ENCODE assay signal across 8 cellular contexts in the genomic region with DNA sequence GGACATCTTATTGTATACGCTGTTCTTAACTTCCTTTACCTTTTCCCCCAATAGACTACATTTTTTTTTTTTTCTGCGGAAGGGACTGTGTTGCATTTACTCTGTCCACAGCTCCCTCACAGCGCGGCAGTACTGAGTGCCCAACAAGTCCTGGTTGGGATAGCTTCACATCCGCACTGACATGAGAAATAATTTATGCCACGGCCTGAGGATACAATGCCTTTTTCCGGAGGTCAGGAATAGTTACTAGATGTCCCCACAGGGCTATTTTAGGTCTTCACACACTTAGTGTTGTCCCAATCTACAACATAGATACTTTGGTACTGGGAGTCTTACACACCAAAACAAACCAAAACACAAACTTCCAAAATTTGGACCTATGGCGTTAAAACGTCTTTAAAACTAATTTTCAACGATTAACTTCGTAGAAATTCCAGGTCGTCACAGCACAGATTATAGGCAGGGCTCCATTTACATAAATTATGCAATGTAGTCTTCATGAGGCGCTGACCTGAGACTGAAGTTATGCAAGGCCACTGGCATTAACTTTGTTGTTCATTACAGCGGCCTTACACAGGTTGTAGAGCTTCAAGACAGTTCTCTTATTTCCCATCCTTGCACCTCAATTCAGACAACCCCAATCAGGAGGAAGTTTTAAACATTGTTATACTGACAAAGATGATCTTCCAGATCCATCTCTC. TPM values are rescaled to one million over a fixed set of nuclear protein-coding genes. Genes with fewer than 3 reads are reported as not detected.
A peak's percentile ranks its signal among the peaks of the same experiment; 100 is the strongest.
DNase-seq lines count a peak whose midpoint lies in the region; ATAC-seq lines count a peak whose summit lies in the region.

No MANE protein-coding gene starts in this region.

- H3K4me3 Mint-ChIP-seq in stimulated activated effector memory CD8-positive, alpha-beta T cell treated with anti-CD3 and anti-CD28 coated beads, Interleukin-12 subunit alpha, Interleukin-12 subunit beta, amount 100 ng/mL, for 72 hours = peak overlapping the region; percentile 75

- H3K4me3 ChIP-seq in iPS-15b (ENCODE audit: low read depth, low read length) = peak overlapping the region; percentile 43

- peak in 1 of 2 donors; percentile 0 for ATAC-seq in activated naive CD4-positive, alpha-beta T cell treated with anti-CD3 and anti-CD28 coated beads, Interleukin-2, amount 50 U/mL, for 72 hours
- no peak for ATAC-seq in stimulated activated effector memory CD8-positive, alpha-beta T cell treated with anti-CD3 and anti-CD28 coated beads, Interleukin-12 subunit alpha, Interleukin-12 subunit beta, amount 100 ng/mL, for 72 hours

- H3K36me3 Mint-ChIP-seq in activated naive CD4-positive, alpha-beta T cell treated with anti-CD3 and anti-CD28 coated beads, Interleukin-2, amount 50 U/mL, for 72 hours = peaks cover 21 to 26% of the 10 kb centered on the region in 2 donors
- peaks cover 56% of the 10 kb centered on the region for H3K36me3 Mint-ChIP-seq in stimulated activated effector memory CD8-positive, alpha-beta T cell treated with anti-CD3 and anti-CD28 coated beads, Interleukin-12 subunit alpha, Interleukin-12 subunit beta, amount 100 ng/mL, for 72 hours

- H3K4me1 Mint-ChIP-seq in stimulated activated effector memory CD8-positive, alpha-beta T cell treated with anti-CD3 and anti-CD28 coated beads, Interleukin-12 subunit alpha, Interleukin-12 subunit beta, amount 100 ng/mL, for 72 hours = peaks cover 34% of the 10 kb centered on the region

- H3K4me1 ChIP-seq in iPS-15b (ENCODE audit: control insufficient read depth, insufficient read depth, low read length) = peaks cover 11% of the 10 kb centered on the region

- peaks cover 13% of the 10 kb centered on the region for H3K36me3 ChIP-seq in iPS-15b (ENCODE audit: control insufficient read depth, insufficient read depth, low read length)

- peak overlapping the region; percentile 0 for H3K9ac ChIP-seq in iPS-15b (ENCODE audit: low read depth, low read length)

- no peaks in the 10 kb centered on the region for H3K9me3 ChIP-seq in iPS-15b (ENCODE audit: control insufficient read depth, insufficient read depth, low read length)

- H3K27me3 ChIP-seq in iPS-15b (ENCODE audit: control insufficient read depth, insufficient read depth, low read length) = no peaks in the 10 kb centered on the region

- H3K27ac Mint-ChIP-seq in activated naive CD4-positive, alpha-beta T cell treated with anti-CD3 and anti-CD28 coated beads, Interleukin-2, amount 50 U/mL, for 72 hours = peak overlapping the region; percentile 92 to 94
- H3K27ac Mint-ChIP-seq in stimulated activated effector memory CD8-positive, alpha-beta T cell treated with anti-CD3 and anti-CD28 coated beads, Interleukin-12 subunit alpha, Interleukin-12 subunit beta, amount 100 ng/mL, for 72 hours = peak overlapping the region; percentile 96

- DNase-seq in DMS 273 (lab: John Stamatoyannopoulos, UW; ENCODE audit: unreplicated experiment) (peak; percentile 36), DMS 273 treated with DMSO at 0.1 percent for 48 hours (lab: John Stamatoyannopoulos, UW) (no peak), HT-29 (ENCODE audit: low spot score) (peak; percentile 35), iPS-NIHi7 (ENCODE audit: extremely low spot score) (no peak)
- no peak for DNase-seq in activated naive CD4-positive, alpha-beta T cell treated with anti-CD3 and anti-CD28 coated beads, Interleukin-2, amount 50 U/mL, for 72 hours (ENCODE audit: low spot score in 2 of 2)
- DNase-seq in stimulated activated effector memory CD8-positive, alpha-beta T cell treated with anti-CD3 and anti-CD28 coated beads, Interleukin-12 subunit alpha, Interleukin-12 subunit beta, amount 100 ng/mL, for 72 hours (ENCODE audit: low spot score in 2 of 2) = no peak
- no peak for DNase-seq in NK-92 treated with Interleukin-12 subunit alpha and Interleukin-12 subunit beta, amount 100 ng/mL, for 24 hours (lab: John Stamatoyannopoulos, UW)

- no peaks in the 10 kb centered on the region for H3K9me3 Mint-ChIP-seq in activated naive CD4-positive, alpha-beta T cell treated with anti-CD3 and anti-CD28 coated beads, Interleukin-2, amount 50 U/mL, for 72 hours
- H3K9me3 Mint-ChIP-seq in stimulated activated effector memory CD8-positive, alpha-beta T cell treated with anti-CD3 and anti-CD28 coated beads, Interleukin-12 subunit alpha, Interleukin-12 subunit beta, amount 100 ng/mL, for 72 hours = no peaks in the 10 kb centered on the region

RNA-seq across cellular contexts. Expression of a gene that starts 1.0 kb away (rescaled TPM):
- total RNA-seq in HT-29 (2014; rRNA removed; shearing (Covaris generic)) = 627 and 667 TPM in 2 replicates
- total RNA-seq in activated naive CD4-positive, alpha-beta T cell treated with anti-CD3 and anti-CD28 coated beads, Interleukin-2, amount 50 U/mL, for 72 hours = 100 to 1,000 TPM; 167 to 264 TPM

RNA-seq across cellular contexts. Expression of a gene that starts 12.3 kb away (rescaled TPM):
- total RNA-seq in HT-29 (2014; rRNA removed; shearing (Covaris generic)) = 0.03 and 0.18 TPM in 2 replicates
- total RNA-seq in activated naive CD4-positive, alpha-beta T cell treated with anti-CD3 and anti-CD28 coated beads, Interleukin-2, amount 50 U/mL, for 72 hours = 1 to 10 TPM in 1 of 2 donors, under 1 TPM in 1; 0.16 to 1.7 TPM

Comparison
In these comparisons a context has a peak if more than half of its experiments do, and no peak if none do; other contexts are left out.
1. DNase-seq: peak in DMS 273 (single experiment) and HT-29 (single experiment); none in DMS 273 treated with DMSO at 0.1 percent for 48 hours (single experiment), activated naive CD4-positive, alpha-beta T cell treated with anti-CD3 and anti-CD28 coated beads, Interleukin-2, amount 50 U/mL, for 72 hours (0 of 2), stimulated activated effector memory CD8-positive, alpha-beta T cell treated with anti-CD3 and anti-CD28 coated beads, Interleukin-12 subunit alpha, Interleukin-12 subunit beta, amount 100 ng/mL, for 72 hours (0 of 2), NK-92 treated with Interleukin-12 subunit alpha and Interleukin-12 subunit beta, amount 100 ng/mL, for 24 hours (single experiment) and iPS-NIHi7 (single experiment).